ENCODE assay signal across 10 cellular contexts in genomic region chr9:128828267-128828666, GRCh38. TPM values are rescaled to one million over a fixed set of nuclear protein-coding genes. Genes with fewer than 3 reads are reported as not detected.
A peak's percentile ranks its signal among the peaks of the same experiment; 100 is the strongest.
DNase-seq lines count a peak whose midpoint lies in the region; ATAC-seq and TF ChIP-seq lines count a peak whose summit lies in the region.
"Had no signal": no experiment of that assay in that cellular context is flagged by ENCODE, and none has a peak within 500 bp of the region (broad histone marks: within the 10 kb centered on the region; RNA-seq: fewer than 3 reads in every experiment).

No MANE protein-coding gene starts in this region.

- DNase-seq in GM12865 (ENCODE audit: low read depth) (no peak), RPMI8226 (no peak), occipital lobe (lab: John Stamatoyannopoulos, UW) (no peak)
- DNase-seq: KG1, retina had no signal

- peaks cover 9% of the 10 kb centered on the region; the same call in 1 of the 2 replicates for H3K36me3 ChIP-seq in ACC112 (ENCODE audit: insufficient read depth, low read length)

- H3K79me2 ChIP-seq in ACC112 (ENCODE audit: control insufficient read depth, insufficient read depth, low read length, unreplicated experiment), result peaks cover 11% of the 10 kb centered on the region

- peaks cover 5% of the 10 kb centered on the region for H3K4me1 ChIP-seq in ACC112 (ENCODE audit: control insufficient read depth, insufficient read depth, low read length, unreplicated experiment)

- H3K27ac ChIP-seq in ACC112 (ENCODE audit: low read depth, low read length) (no peak overlapping the region), VCaP (peak overlapping the region; percentile 8; the same call in 1 of the 2 replicates)

- H3K4me3 ChIP-seq in ACC112 (ENCODE audit: low read depth, low read length) (peak overlapping the region; percentile 85), GM12865 (ENCODE audit: low read depth, low read length) (peak overlapping the region; percentile 95), iPS-18c (ENCODE audit: insufficient read depth, low read depth, low read length) (peak overlapping the region; percentile 90; the same call in 1 of the 2 replicates)

- TF ChIP-seq CTCF in GM12865 (IDR thresholded peaks at IDR 0.05; ENCODE audit: insufficient read depth, low read depth, low read length, missing control alignments), result no peak
- TF ChIP-seq CTCF in VCaP (conservative IDR thresholded peaks at IDR 0.05), result no peak

- ATAC-seq in HG03097 (IDR thresholded peaks at IDR 0.05; ENCODE audit: low FRiP score, unreplicated experiment) (no peak), HG02623 (IDR thresholded peaks at IDR 0.05; ENCODE audit: unreplicated experiment) (no peak)

- H2AFZ ChIP-seq in ACC112 (ENCODE audit: low read length, unreplicated experiment), result no peak overlapping the region

- no peaks in the 10 kb centered on the region for H3K9me3 ChIP-seq in iPS-18c (ENCODE audit: control insufficient read depth, insufficient read depth, low read length)

- H3K27me3 ChIP-seq in ACC112 (ENCODE audit: insufficient read depth, low read length), result no peaks in the 10 kb centered on the region

RNA-seq across cellular contexts. Expression of gene SPOUT1, which starts 1.3 kb away (rescaled TPM):
- total RNA-seq in occipital lobe, result 14.2 TPM

RNA-seq across cellular contexts. Expression of gene ENDOG, which starts 10.0 kb away (rescaled TPM):
- 21.1 TPM for total RNA-seq in occipital lobe

RNA-seq across cellular contexts. Expression of gene TBC1D13, which starts 41.2 kb away (rescaled TPM):
- 7.5 TPM for total RNA-seq in occipital lobe

RNA-seq across cellular contexts. Expression of gene KYAT1, which starts 53.5 kb away (rescaled TPM):
- 9.0 TPM for total RNA-seq in occipital lobe

RNA-seq across cellular contexts. Expression of gene LRRC8A, which starts 53.7 kb away (rescaled TPM):
- 20.4 TPM for total RNA-seq in occipital lobe
